In genomic region chr4:70671091-70671490, GRCh38 we compare ENCODE assay signal across 26 cellular contexts. TPM values are rescaled to one million over a fixed set of nuclear protein-coding genes. Genes with fewer than 3 reads are reported as not detected.
DNase-seq lines count a peak whose midpoint lies in the region; ATAC-seq, FAIRE-seq and TF ChIP-seq lines count a peak whose summit lies in the region.
"Had no signal": no experiment of that assay in that cellular context is flagged by ENCODE, and none has a peak within 500 bp of the region (broad histone marks: within the 10 kb centered on the region; RNA-seq: fewer than 3 reads in every experiment).

No MANE protein-coding gene starts in this region.

- no peaks in the 10 kb centered on the region for H3K9me3 Mint-ChIP-seq in Calu3 (ENCODE audit: low read depth, unreplicated experiment)
- no peaks in the 10 kb centered on the region for H3K9me3 Mint-ChIP-seq in stimulated activated effector memory CD8-positive, alpha-beta T cell treated with anti-CD3 and anti-CD28 coated beads, Interleukin-12 subunit alpha, Interleukin-12 subunit beta, amount 100 ng/mL, for 72 hours
- H3K9me3 Mint-ChIP-seq: CD4-positive, alpha-beta T cell; T-helper 1 cell treated with Interleukin-12 subunit alpha and Interleukin-12 subunit beta and Interleukin-4 antibody, amounts not matched to agents 30 μg/mL and 1 μg/mL, for 36 hours had no signal

- CTCF ChIA-PET in A549 (lab: Yijun Ruan, JAX), result interaction anchor here (1.0 kb wide), 1 partner anchor 19 kb away, joined by 3 read pairs; no protein-coding TSS in a partner anchor
- CTCF ChIA-PET in Calu3 (lab: Charles Lee), result interaction anchor here (0.6 to 1.9 kb wide), 2 partner anchors 19 to 68 kb away, joined by 3 to 4 read pairs; no protein-coding TSS in a partner anchor

- H3K9me3 ChIP-seq in A549 (no peaks in the 10 kb centered on the region), OCI-LY1 (ENCODE audit: low read length) (no peaks in the 10 kb centered on the region), thyroid gland (no peaks in the 10 kb centered on the region)
- H3K9me3 ChIP-seq: BLaER1, MG63, SJSA1 had no signal

- no peak overlapping the region for H2AFZ ChIP-seq in OCI-LY1 (ENCODE audit: low read length)

- no peak for TF ChIP-seq RAD21 in A549 (conservative IDR thresholded peaks at IDR 0.05 in 1 of 2, IDR thresholded peaks at IDR 0.05 in 1 of 2)

- 0% methylated on average over 2 of the region's 2 CpGs for WGBS in A549 (ENCODE audit: missing lambda C conversion rate)
- 77 to 79% methylated on average over 2 of the region's 2 CpGs for WGBS in thyroid gland, 2 donors

- H3K4me1 Mint-ChIP-seq in Calu3 (ENCODE audit: low read depth, unreplicated experiment), result peaks cover 20% of the 10 kb centered on the region
- no peaks in the 10 kb centered on the region for H3K4me1 Mint-ChIP-seq in stimulated activated effector memory CD8-positive, alpha-beta T cell treated with anti-CD3 and anti-CD28 coated beads, Interleukin-12 subunit alpha, Interleukin-12 subunit beta, amount 100 ng/mL, for 72 hours

- TF ChIP-seq CTCF in A549 (IDR thresholded peaks at IDR 0.05) (no peak), Calu3 (IDR thresholded peaks at IDR 0.05; ENCODE audit: unreplicated experiment) (no peak), OCI-LY1 (IDR thresholded peaks at IDR 0.05; ENCODE audit: low read length) (no peak), thyroid gland (IDR thresholded peaks at IDR 0.05) (no peak)

- H4K20me1 ChIP-seq in OCI-LY1 (ENCODE audit: insufficient read depth, low read length), result no peaks in the 10 kb centered on the region
- H4K20me1 ChIP-seq: BLaER1 had no signal

- peak overlapping the region; percentile 75 to 81 for H3K27ac ChIP-seq in A549
- H3K27ac ChIP-seq in OCI-LY1 (ENCODE audit: low read depth, low read length, poor library complexity, severe bottlenecking), result peak overlapping the region; percentile 95
- no peak overlapping the region for H3K27ac ChIP-seq in thyroid gland
- H3K27ac ChIP-seq: BLaER1, SJSA1 had no signal

- peak overlapping the region; percentile 63 for H3K27ac Mint-ChIP-seq in Calu3 (ENCODE audit: unreplicated experiment)
- no peak overlapping the region for H3K27ac Mint-ChIP-seq in stimulated activated effector memory CD8-positive, alpha-beta T cell treated with anti-CD3 and anti-CD28 coated beads, Interleukin-12 subunit alpha, Interleukin-12 subunit beta, amount 100 ng/mL, for 72 hours
- H3K27ac Mint-ChIP-seq: CD4-positive, alpha-beta T cell; T-helper 1 cell treated with Interleukin-12 subunit alpha and Interleukin-12 subunit beta and Interleukin-4 antibody, amounts not matched to agents 30 μg/mL and 1 μg/mL, for 36 hours had no signal

- no peak for FAIRE-seq in A549 (lab: Jason Lieb, UNC)
- FAIRE-seq: A204.1, GM18507 had no signal

- H3K9ac ChIP-seq in OCI-LY1 (ENCODE audit: low read length), result no peak overlapping the region
- H3K9ac ChIP-seq: BLaER1 had no signal

- H3K36me3 ChIP-seq in OCI-LY1 (ENCODE audit: insufficient read depth, low read length) (peaks cover 2% of the 10 kb centered on the region), thyroid gland (no peaks in the 10 kb centered on the region)
- H3K36me3 ChIP-seq: BLaER1, MG63, SJSA1 had no signal

- no peaks in the 10 kb centered on the region for H3F3A ChIP-seq in OCI-LY1 (ENCODE audit: insufficient read depth, low read length)

- intact Hi-C loops in Calu3 (cut with micrococcal nuclease; ENCODE audit: unreplicated experiment) (no loop called here), thyroid gland (cut with DNase I) (no loop called here)

- no peaks in the 10 kb centered on the region for H3K27me3 Mint-ChIP-seq in Calu3 (ENCODE audit: unreplicated experiment)

- TF ChIP-seq POLR2A in A549 (IDR thresholded peaks at IDR 0.05; ENCODE audit: low read length) (no peak), thyroid gland (IDR thresholded peaks at IDR 0.05) (no peak)

- no peaks in the 10 kb centered on the region for H3K27me3 ChIP-seq in OCI-LY1 (ENCODE audit: insufficient read depth, low read length)
- no peaks in the 10 kb centered on the region for H3K27me3 ChIP-seq in thyroid gland
- H3K27me3 ChIP-seq: BLaER1, MG63 had no signal

- POLR2A ChIA-PET in A549 (lab: Yijun Ruan, JAX), result no interaction called here

- TF ChIP-seq EP300 in A549 (IDR thresholded peaks at IDR 0.05), result no peak

- no TSS peak for BruUV-seq in Calu3 (replicated peaks; lab: Mats Ljungman, UMichigan)

- no peaks in the 10 kb centered on the region for H3K9me2 ChIP-seq in OCI-LY1 (ENCODE audit: low read depth, low read length)

- no peak overlapping the region for H3K4me3 Mint-ChIP-seq in Calu3 (ENCODE audit: low read depth, unreplicated experiment)
- H3K4me3 Mint-ChIP-seq in stimulated activated effector memory CD8-positive, alpha-beta T cell treated with anti-CD3 and anti-CD28 coated beads, Interleukin-12 subunit alpha, Interleukin-12 subunit beta, amount 100 ng/mL, for 72 hours, result no peak overlapping the region
- H3K4me3 Mint-ChIP-seq: CD4-positive, alpha-beta T cell; T-helper 1 cell treated with Interleukin-12 subunit alpha and Interleukin-12 subunit beta and Interleukin-4 antibody, amounts not matched to agents 30 μg/mL and 1 μg/mL, for 36 hours had no signal

- H3K79me2 ChIP-seq in OCI-LY1 (ENCODE audit: insufficient read depth, low read length), result peaks cover 10% of the 10 kb centered on the region

- peaks cover 4% of the 10 kb centered on the region for H3K36me3 Mint-ChIP-seq in Calu3 (ENCODE audit: insufficient read depth, unreplicated experiment)
- no peaks in the 10 kb centered on the region for H3K36me3 Mint-ChIP-seq in stimulated activated effector memory CD8-positive, alpha-beta T cell treated with anti-CD3 and anti-CD28 coated beads, Interleukin-12 subunit alpha, Interleukin-12 subunit beta, amount 100 ng/mL, for 72 hours

- H3K4me2 ChIP-seq in A549 (peak overlapping the region; percentile 69), OCI-LY1 (ENCODE audit: low read length) (no peak overlapping the region)
- H3K4me2 ChIP-seq: BLaER1 had no signal

- DNase-seq in A549 (ENCODE audit: low read depth in 1 of 2, low spot score in 1 of 2) (peak in 1 of 2 experiments; percentile 56), Calu3 (no peak), left lobe of liver (ENCODE audit: low spot score) (no peak), thyroid gland (no peak), NCI-H1105 treated with DMSO at 0.1 percent for 48 hours (lab: John Stamatoyannopoulos, UW) (no peak)
- no peak for DNase-seq in stimulated activated effector memory CD8-positive, alpha-beta T cell treated with anti-CD3 and anti-CD28 coated beads, Interleukin-12 subunit alpha, Interleukin-12 subunit beta, amount 100 ng/mL, for 72 hours (ENCODE audit: low spot score in 2 of 2)
- DNase-seq: CD4-positive, alpha-beta T cell; COR-L47; DMS153; GDM1; GOT3; MG63; NCI-H1436; NCI-H2029; NCI-H2227 treated with DMSO at 0.1 percent for 48 hours; NCI-H510A; OCI-M1 had no signal

- H3K4me1 ChIP-seq in A549, result peaks cover 37% of the 10 kb centered on the region
- peaks cover 93% of the 10 kb centered on the region for H3K4me1 ChIP-seq in OCI-LY1 (ENCODE audit: insufficient read depth, low read length, severe bottlenecking)
- no peaks in the 10 kb centered on the region for H3K4me1 ChIP-seq in thyroid gland
- H3K4me1 ChIP-seq: SJSA1 had no signal

- H3K4me3 ChIP-seq in A549 (no peak overlapping the region; the same call in 2 of the 3 replicates), OCI-LY1 (ENCODE audit: low read depth, low read length, poor library complexity, severe bottlenecking) (no peak overlapping the region), thyroid gland (replicated peaks in 1 of 3) (no peak overlapping the region)
- H3K4me3 ChIP-seq: BLaER1, MG63, SJSA1 had no signal

- ATAC-seq in A549, result peak; percentile 49 to 81
- ATAC-seq in left lobe of liver, result peak; percentile 33
- no peak for ATAC-seq in stimulated activated effector memory CD8-positive, alpha-beta T cell treated with anti-CD3 and anti-CD28 coated beads, Interleukin-12 subunit alpha, Interleukin-12 subunit beta, amount 100 ng/mL, for 72 hours
- ATAC-seq: HCT116, Right ventricle myocardium inferior had no signal

RNA-seq across cellular contexts. Expression of gene JCHAIN, which starts 4.8 kb away (rescaled TPM):
- polyA plus RNA-seq in A549 (2011; rRNA removed) (0.22 and 0.50 TPM in 2 replicates), A549 (2017; fragmentation: RNase III; extraction: RNeasy Plus Mini Kit Qiagen cat#74134 plus additional on column Dnase treatment) (0.09 to 0.17 TPM (median 0.15 TPM) in 3 replicates)
- not detected in 2 replicates for polyA plus RNA-seq in A549 (2012; cell fraction: cytosol; rRNA removed)
- polyA plus RNA-seq in A549 (2012; cell fraction: nucleus; rRNA removed), result not detected in 2 replicates
- polyA minus RNA-seq in A549 (2011; rRNA and poly(A)+ RNA removed), result not detected in 2 replicates
- total RNA-seq in Calu3 (2022) (not detected in 2 replicates), left lobe of liver (8.0 TPM), thyroid gland (100 to 1,000 TPM in 1 of 4 donors, 1 to 10 TPM in 1, under 1 TPM in 1, not detected in 1; 0.67 to 154 (median 3.7) TPM)
- total RNA-seq: LHCN-M2, SJSA1 had no signal

RNA-seq across cellular contexts. Expression of gene UTP3, which starts 17.2 kb away (rescaled TPM):
- polyA plus RNA-seq in A549 (2011; rRNA removed) (19.0 and 24.8 TPM in 2 replicates), A549 (2017; fragmentation: RNase III; extraction: RNeasy Plus Mini Kit Qiagen cat#74134 plus additional on column Dnase treatment) (44.6 to 46.2 TPM (median 45.2 TPM) in 3 replicates)
- polyA plus RNA-seq in A549 (2012; cell fraction: cytosol; rRNA removed), result 15.2 and 19.6 TPM in 2 replicates
- polyA plus RNA-seq in A549 (2012; cell fraction: nucleus; rRNA removed), result 9.3 and 9.9 TPM in 2 replicates
- polyA minus RNA-seq in A549 (2011; rRNA and poly(A)+ RNA removed), result 3.6 and 4.1 TPM in 2 replicates
- total RNA-seq in Calu3 (2022) (22.2 and 24.2 TPM in 2 replicates), left lobe of liver (11.5 TPM), thyroid gland (10 to 100 TPM; 12.4 to 17.7 (median 15.5) TPM)

RNA-seq across cellular contexts. Expression of gene ENAM, which starts 42.5 kb away (rescaled TPM):
- polyA plus RNA-seq in A549 (2011; rRNA removed) (0.16 TPM in 2 replicates), A549 (2017; fragmentation: RNase III; extraction: RNeasy Plus Mini Kit Qiagen cat#74134 plus additional on column Dnase treatment) (0.01 TPM in 1 of 3 replicates, not detected in the others)
- polyA plus RNA-seq in A549 (2012; cell fraction: cytosol; rRNA removed), result under 0.01 TPM in 1 of 2 replicates, not detected in the other
- polyA plus RNA-seq in A549 (2012; cell fraction: nucleus; rRNA removed), result not detected in 2 replicates
- 0.04 TPM in 1 of 2 replicates, not detected in the other for polyA minus RNA-seq in A549 (2011; rRNA and poly(A)+ RNA removed)
- total RNA-seq in Calu3 (2022) (0.26 and 1.0 TPM in 2 replicates), left lobe of liver (0.25 TPM), thyroid gland (under 1 TPM in 2 of 4 donors, not detected in 2; under 0.01 to 0.10 TPM)
- total RNA-seq: CD4-positive, alpha-beta T cell; SJSA1 had no signal

RNA-seq across cellular contexts. Expression of gene RUFY3, which starts 50.7 kb away (rescaled TPM):
- polyA plus RNA-seq in A549 (2011; rRNA removed) (17.7 and 20.8 TPM in 2 replicates), A549 (2017; fragmentation: RNase III; extraction: RNeasy Plus Mini Kit Qiagen cat#74134 plus additional on column Dnase treatment) (8.1 to 8.7 TPM (median 8.1 TPM) in 3 replicates)
- polyA plus RNA-seq in A549 (2012; cell fraction: cytosol; rRNA removed), result 4.0 and 5.1 TPM in 2 replicates
- polyA plus RNA-seq in A549 (2012; cell fraction: nucleus; rRNA removed), result 5.9 and 7.1 TPM in 2 replicates
- polyA minus RNA-seq in A549 (2011; rRNA and poly(A)+ RNA removed), result 7.4 and 11.2 TPM in 2 replicates
- total RNA-seq in Calu3 (2022) (25.8 and 33.0 TPM in 2 replicates), left lobe of liver (30.1 TPM), thyroid gland (100 to 1,000 TPM; 148 to 242 (median 155) TPM)

Comparison
In these comparisons a context has a peak if more than half of its experiments do, and no peak if none do; other contexts are left out.
1. H3K27ac ChIP-seq: peak in A549 (2 of 2) and OCI-LY1 (single experiment); none in thyroid gland (0 of 3).